9 cellular contexts compared by ENCODE assay signal in genomic region chr6:119147101-119148053, GRCh38.
DNase-seq lines count a peak whose midpoint lies in the region; ATAC-seq, FAIRE-seq and TF ChIP-seq lines count a peak whose summit lies in the region.
"Had no signal": no experiment of that assay in that cellular context is flagged by ENCODE, and none has a peak within 500 bp of the region (broad histone marks: within the 10 kb centered on the region; RNA-seq: fewer than 3 reads in every experiment).

No MANE protein-coding gene starts in this region.

- in situ Hi-C loops in ACHN (cut with HindIII; ENCODE audit: low pct_ligation_motif_present, low pct_unique_long_range_greater_than_20kb, low sequenced_read_pairs) (no loop called here), HepG2 (cut with HindIII; ENCODE audit: extremely low pct_ligation_motif_present, low pct_unique_long_range_greater_than_20kb) (loop anchor here (5.0 to 25.0 kb wide), 3 partner anchors 200 to 840 kb away; partner anchors contain the start of gene MAN1A1)

- TF ChIP-seq CTCF in Peyer's patch (IDR thresholded peaks at IDR 0.05) (no peak), HepG2 (CRISPR knock-in tag; IDR thresholded peaks at IDR 0.05) (no peak)

- no peaks in the 10 kb centered on the region for H3K9me3 ChIP-seq in Peyer's patch
- H3K9me3 ChIP-seq in HepG2 (ENCODE audit: low read length) = no peaks in the 10 kb centered on the region

- no peaks in the 10 kb centered on the region for H4K20me1 ChIP-seq in HepG2 (ENCODE audit: insufficient read depth, low read length)

- peak overlapping the region; percentile 37 for H3K4me2 ChIP-seq in HepG2 (ENCODE audit: low read depth, low read length)

- peaks cover 56% of the 10 kb centered on the region for H3K4me1 Mint-ChIP-seq in stimulated activated naive CD8-positive, alpha-beta T cell treated with anti-CD3 and anti-CD28 coated beads, Interleukin-15, amount 100 ng/mL, for 72 hours

- TF ChIP-seq RAD21 in HepG2 (CRISPR knock-in tag; IDR thresholded peaks at IDR 0.05) = no peak

- ATAC-seq in GM18858 (IDR thresholded peaks at IDR 0.05; ENCODE audit: unreplicated experiment) (peak; percentile 100), HG03025 (IDR thresholded peaks at IDR 0.05; ENCODE audit: low FRiP score, unreplicated experiment) (peak; percentile 97), HepG2 (peak; percentile 82)
- ATAC-seq in stimulated activated naive CD8-positive, alpha-beta T cell treated with anti-CD3 and anti-CD28 coated beads, Interleukin-15, amount 100 ng/mL, for 72 hours = peak; percentile 96

- no peaks in the 10 kb centered on the region for H3K79me2 ChIP-seq in HepG2 (ENCODE audit: insufficient read depth, low read length)

- intact Hi-C loops in HepG2 (cut with micrococcal nuclease; ENCODE audit: unreplicated experiment) = loop anchor here (1.0 to 2.0 kb wide), 4 partner anchors 17 to 595 kb away; no protein-coding TSS in a partner anchor

- CTCF ChIA-PET in HepG2 (lab: Yijun Ruan, JAX; ENCODE audit: low intra/inter-chr PET ratio, low total read pairs) = interaction anchor here (0.9 to 2.8 kb wide), 2 partner anchors 17 to 196 kb away, joined by 3 to 11 read pairs; no protein-coding TSS in a partner anchor

- H3K27ac Mint-ChIP-seq in stimulated activated naive CD8-positive, alpha-beta T cell treated with anti-CD3 and anti-CD28 coated beads, Interleukin-15, amount 100 ng/mL, for 72 hours = peak overlapping the region; percentile 57 to 73
- H3K27ac Mint-ChIP-seq: memory B cell had no signal

- H2AFZ ChIP-seq in HepG2 (ENCODE audit: low read length) = no peak overlapping the region

- BruUV-seq in HepG2 (replicated peaks; lab: Mats Ljungman, UMichigan) = TSS peak; percentile 97

- peak; percentile 91 for DNase-seq in ACHN
- DNase-seq in Peyer's patch = peak in 2 of 3 donors; percentile 68 to 80
- peak; percentile 78 for DNase-seq in amniotic stem cell (lab: John Stamatoyannopoulos, UW)
- peak; percentile 92 for DNase-seq in HepG2 (ENCODE audit: low spot score)
- DNase-seq in stimulated activated naive CD8-positive, alpha-beta T cell treated with anti-CD3 and anti-CD28 coated beads, Interleukin-15, amount 100 ng/mL, for 72 hours = peak; percentile 57 to 73
- no peak for DNase-seq in NCI-H1436 (lab: John Stamatoyannopoulos, UW)

- H3K4me3 ChIP-seq in Peyer's patch = no peak overlapping the region
- H3K4me3 ChIP-seq in HepG2 (replicated peaks in 1 of 3; ENCODE audit: insufficient read depth in 1 of 3, low read depth in 2 of 3, low read length in 3 of 3) = no peak overlapping the region

- TF ChIP-seq POLR2A in Peyer's patch (IDR thresholded peaks at IDR 0.05) (no peak), HepG2 (IDR thresholded peaks at IDR 0.05; ENCODE audit: insufficient read depth in 1 of 2, low read depth in 2 of 2, low read length in 2 of 2) (no peak)

- no peaks in the 10 kb centered on the region for H3K27me3 ChIP-seq in Peyer's patch
- no peaks in the 10 kb centered on the region for H3K27me3 ChIP-seq in HepG2 (ENCODE audit: control insufficient read depth in 1 of 2, insufficient read depth in 2 of 2, low read length in 2 of 2)

- 64% methylated on average over 6 of the region's 6 CpGs for WGBS in HepG2 (ENCODE audit: low lambda C conversion rate)

- no peaks in the 10 kb centered on the region for H3K36me3 ChIP-seq in Peyer's patch
- H3K36me3 ChIP-seq in HepG2 (replicated peaks in 1 of 2; ENCODE audit: control insufficient read depth in 1 of 2, insufficient read depth in 2 of 2, low read length in 2 of 2) = no peaks in the 10 kb centered on the region

- H3K4me1 ChIP-seq in Peyer's patch (peaks cover 0 to 24% (median 0%) of the 10 kb centered on the region in 4 donors), HepG2 (ENCODE audit: insufficient read depth, low read length) (peaks cover 59% of the 10 kb centered on the region)

- TF ChIP-seq EP300 in HepG2 (IDR thresholded peaks at IDR 0.05; ENCODE audit: low read depth in 2 of 2, low read length in 2 of 2) (peak in 1 of 2 experiments; percentile 85; a peak in 2 of 4 replicates), HepG2 (CRISPR knock-in tag; IDR thresholded peaks at IDR 0.05; ENCODE audit: borderline replicate concordance) (peak; percentile 62; the same call in 1 of the 2 replicates)

- 0 out of 2 replicates have a peak overlapping the region, but pooled peaks have one; percentile 24 for H3K9ac ChIP-seq in HepG2 (ENCODE audit: insufficient read depth, low read depth, low read length)

- H3K9me3 Mint-ChIP-seq in stimulated activated naive CD8-positive, alpha-beta T cell treated with anti-CD3 and anti-CD28 coated beads, Interleukin-15, amount 100 ng/mL, for 72 hours = no peaks in the 10 kb centered on the region
- H3K9me3 Mint-ChIP-seq: memory B cell had no signal

- FAIRE-seq in HepG2 (lab: Jason Lieb, UNC) = no peak

- peaks cover 17% of the 10 kb centered on the region for H3K27me3 Mint-ChIP-seq in stimulated activated naive CD8-positive, alpha-beta T cell treated with anti-CD3 and anti-CD28 coated beads, Interleukin-15, amount 100 ng/mL, for 72 hours

- H3K27ac ChIP-seq in Peyer's patch (peak overlapping the region in 2 of 4 donors; percentile 66 to 77), HepG2 (ENCODE audit: extremely low read length, insufficient read depth, low read length) (peak overlapping the region; percentile 46)

- POLR2A ChIA-PET in HepG2 (lab: Yijun Ruan, JAX) = interaction anchor here (0.6 to 4.1 kb wide), 6 partner anchors 12 to 200 kb away, joined by 3 to 19 read pairs (median 6); no protein-coding TSS in a partner anchor

- H3K4me3 Mint-ChIP-seq in stimulated activated naive CD8-positive, alpha-beta T cell treated with anti-CD3 and anti-CD28 coated beads, Interleukin-15, amount 100 ng/mL, for 72 hours = peak overlapping the region; percentile 51 to 68
- H3K4me3 Mint-ChIP-seq: memory B cell had no signal

TF ChIP-seq in HepG2, 621 proteins besides CTCF, POLR2A, EP300 and RAD21 (continues in another document):
- peak; percentile 95 for TF ChIP-seq ZBTB26 (CRISPR knock-in tag; IDR thresholded peaks at IDR 0.05; ENCODE audit: borderline replicate concordance)
- no peak for TF ChIP-seq FOXP1 (IDR thresholded peaks at IDR 0.05)
- TF ChIP-seq FOXP1 (CRISPR knock-in tag; IDR thresholded peaks at IDR 0.05) = peak; percentile 56; the same call in 1 of the 2 replicates
- TF ChIP-seq, protein P1, sequence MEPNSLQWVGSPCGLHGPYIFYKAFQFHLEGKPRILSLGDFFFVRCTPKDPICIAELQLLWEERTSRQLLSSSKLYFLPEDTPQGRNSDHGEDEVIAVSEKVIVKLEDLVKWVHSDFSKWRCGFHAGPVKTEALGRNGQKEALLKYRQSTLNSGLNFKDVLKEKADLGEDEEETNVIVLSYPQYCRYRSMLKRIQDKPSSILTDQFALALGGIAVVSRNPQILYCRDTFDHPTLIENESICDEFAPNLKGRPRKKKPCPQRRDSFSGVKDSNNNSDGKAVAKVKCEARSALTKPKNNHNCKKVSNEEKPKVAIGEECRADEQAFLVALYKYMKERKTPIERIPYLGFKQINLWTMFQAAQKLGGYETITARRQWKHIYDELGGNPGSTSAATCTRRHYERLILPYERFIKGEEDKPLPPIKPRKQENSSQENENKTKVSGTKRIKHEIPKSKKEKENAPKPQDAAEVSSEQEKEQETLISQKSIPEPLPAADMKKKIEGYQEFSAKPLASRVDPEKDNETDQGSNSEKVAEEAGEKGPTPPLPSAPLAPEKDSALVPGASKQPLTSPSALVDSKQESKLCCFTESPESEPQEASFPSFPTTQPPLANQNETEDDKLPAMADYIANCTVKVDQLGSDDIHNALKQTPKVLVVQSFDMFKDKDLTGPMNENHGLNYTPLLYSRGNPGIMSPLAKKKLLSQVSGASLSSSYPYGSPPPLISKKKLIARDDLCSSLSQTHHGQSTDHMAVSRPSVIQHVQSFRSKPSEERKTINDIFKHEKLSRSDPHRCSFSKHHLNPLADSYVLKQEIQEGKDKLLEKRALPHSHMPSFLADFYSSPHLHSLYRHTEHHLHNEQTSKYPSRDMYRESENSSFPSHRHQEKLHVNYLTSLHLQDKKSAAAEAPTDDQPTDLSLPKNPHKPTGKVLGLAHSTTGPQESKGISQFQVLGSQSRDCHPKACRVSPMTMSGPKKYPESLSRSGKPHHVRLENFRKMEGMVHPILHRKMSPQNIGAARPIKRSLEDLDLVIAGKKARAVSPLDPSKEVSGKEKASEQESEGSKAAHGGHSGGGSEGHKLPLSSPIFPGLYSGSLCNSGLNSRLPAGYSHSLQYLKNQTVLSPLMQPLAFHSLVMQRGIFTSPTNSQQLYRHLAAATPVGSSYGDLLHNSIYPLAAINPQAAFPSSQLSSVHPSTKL (CRISPR knock-in tag; IDR thresholded peaks at IDR 0.05) = peak; percentile 81
- TF ChIP-seq MTF2 (CRISPR knock-in tag; IDR thresholded peaks at IDR 0.05; ENCODE audit: borderline replicate concordance) = no peak
- TF ChIP-seq RCOR2 (CRISPR knock-in tag; IDR thresholded peaks at IDR 0.05) = peak; percentile 79; the same call in 1 of the 2 replicates
- TF ChIP-seq U2AF2 (IDR thresholded peaks at IDR 0.05; ENCODE audit: low read depth, low read length) = no peak
- TF ChIP-seq ZSCAN9 (CRISPR knock-in tag; IDR thresholded peaks at IDR 0.05; ENCODE audit: borderline replicate concordance) = peak; percentile 32; the same call in 1 of the 2 replicates
- peak; percentile 38; the same call in 1 of the 2 replicates for TF ChIP-seq FOXO1 (CRISPR knock-in tag; IDR thresholded peaks at IDR 0.05)
- TF ChIP-seq TFAP4 (IDR thresholded peaks at IDR 0.05; ENCODE audit: borderline replicate concordance, low read depth) = peak; percentile 31; the same call in 1 of the 2 replicates
